In the genomic region with DNA sequence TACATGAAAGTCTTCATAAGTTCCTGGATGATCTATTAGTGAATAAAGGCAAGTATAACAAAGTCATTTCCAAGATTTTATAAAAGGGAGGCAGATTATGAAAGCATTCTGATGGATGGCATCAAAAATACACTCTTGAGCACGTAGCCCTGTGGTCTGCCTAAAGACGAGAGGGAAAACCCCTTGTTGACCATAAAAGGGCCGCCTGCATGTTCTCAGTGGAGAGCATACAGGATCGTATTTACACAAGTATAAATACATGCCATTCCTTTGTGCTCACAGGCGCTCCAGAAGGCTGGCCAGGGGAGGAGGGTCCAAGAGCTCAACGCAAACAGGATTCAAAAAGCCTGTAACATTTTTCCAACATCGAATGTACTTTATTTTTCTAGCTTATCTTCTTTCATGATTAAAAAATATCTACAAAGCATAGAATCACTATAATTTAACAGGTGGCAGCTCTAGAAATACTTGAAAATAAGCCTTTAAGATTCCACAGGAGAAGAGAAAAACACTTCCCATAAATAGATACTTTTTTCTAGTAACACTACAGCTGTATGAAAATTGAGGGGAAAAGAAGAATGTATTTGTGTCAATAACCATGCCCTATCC, we compare ENCODE assay signal across 1 cellular context.
A peak's percentile ranks its signal among the peaks of the same experiment; 100 is the strongest.
TF ChIP-seq lines count a peak whose summit lies in the region.

No MANE protein-coding gene starts in this region.

TF ChIP-seq in HepG2, 621 proteins besides CTCF, POLR2A, EP300 and RAD21 (continues in another document):
- TF ChIP-seq SOX5 (CRISPR knock-in tag; IDR thresholded peaks at IDR 0.05; ENCODE audit: borderline replicate concordance) = peak; percentile 91
- peak; percentile 42; the same call in 1 of the 2 replicates for TF ChIP-seq HOXA3 (CRISPR knock-in tag; IDR thresholded peaks at IDR 0.05)
- TF ChIP-seq, protein P1, sequence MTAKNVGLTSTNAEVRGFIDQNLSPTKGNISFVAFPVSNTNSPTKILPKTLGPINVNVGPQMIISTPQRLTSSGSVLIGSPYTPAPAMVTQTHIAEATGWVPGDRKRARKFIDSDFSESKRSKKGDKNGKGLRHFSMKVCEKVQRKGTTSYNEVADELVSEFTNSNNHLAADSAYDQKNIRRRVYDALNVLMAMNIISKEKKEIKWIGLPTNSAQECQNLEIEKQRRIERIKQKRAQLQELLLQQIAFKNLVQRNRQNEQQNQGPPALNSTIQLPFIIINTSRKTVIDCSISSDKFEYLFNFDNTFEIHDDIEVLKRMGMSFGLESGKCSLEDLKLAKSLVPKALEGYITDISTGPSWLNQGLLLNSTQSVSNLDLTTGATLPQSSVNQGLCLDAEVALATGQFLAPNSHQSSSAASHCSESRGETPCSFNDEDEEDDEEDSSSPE (CRISPR knock-in tag; IDR thresholded peaks at IDR 0.05) = peak; percentile 16; the same call in 1 of the 2 replicates
- TF ChIP-seq SIN3A (IDR thresholded peaks at IDR 0.05; ENCODE audit: borderline replicate concordance, low read depth, low read length) = no peak
- TF ChIP-seq PAWR (CRISPR knock-in tag; IDR thresholded peaks at IDR 0.05; ENCODE audit: borderline replicate concordance) = no peak
- TF ChIP-seq, protein P2, sequence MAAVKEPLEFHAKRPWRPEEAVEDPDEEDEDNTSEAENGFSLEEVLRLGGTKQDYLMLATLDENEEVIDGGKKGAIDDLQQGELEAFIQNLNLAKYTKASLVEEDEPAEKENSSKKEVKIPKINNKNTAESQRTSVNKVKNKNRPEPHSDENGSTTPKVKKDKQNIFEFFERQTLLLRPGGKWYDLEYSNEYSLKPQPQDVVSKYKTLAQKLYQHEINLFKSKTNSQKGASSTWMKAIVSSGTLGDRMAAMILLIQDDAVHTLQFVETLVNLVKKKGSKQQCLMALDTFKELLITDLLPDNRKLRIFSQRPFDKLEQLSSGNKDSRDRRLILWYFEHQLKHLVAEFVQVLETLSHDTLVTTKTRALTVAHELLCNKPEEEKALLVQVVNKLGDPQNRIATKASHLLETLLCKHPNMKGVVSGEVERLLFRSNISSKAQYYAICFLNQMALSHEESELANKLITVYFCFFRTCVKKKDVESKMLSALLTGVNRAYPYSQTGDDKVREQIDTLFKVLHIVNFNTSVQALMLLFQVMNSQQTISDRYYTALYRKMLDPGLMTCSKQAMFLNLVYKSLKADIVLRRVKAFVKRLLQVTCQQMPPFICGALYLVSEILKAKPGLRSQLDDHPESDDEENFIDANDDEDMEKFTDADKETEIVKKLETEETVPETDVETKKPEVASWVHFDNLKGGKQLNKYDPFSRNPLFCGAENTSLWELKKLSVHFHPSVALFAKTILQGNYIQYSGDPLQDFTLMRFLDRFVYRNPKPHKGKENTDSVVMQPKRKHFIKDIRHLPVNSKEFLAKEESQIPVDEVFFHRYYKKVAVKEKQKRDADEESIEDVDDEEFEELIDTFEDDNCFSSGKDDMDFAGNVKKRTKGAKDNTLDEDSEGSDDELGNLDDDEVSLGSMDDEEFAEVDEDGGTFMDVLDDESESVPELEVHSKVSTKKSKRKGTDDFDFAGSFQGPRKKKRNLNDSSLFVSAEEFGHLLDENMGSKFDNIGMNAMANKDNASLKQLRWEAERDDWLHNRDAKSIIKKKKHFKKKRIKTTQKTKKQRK (IDR thresholded peaks at IDR 0.05; ENCODE audit: low read length) = no peak
- no peak for TF ChIP-seq CBX2 (IDR thresholded peaks at IDR 0.05; ENCODE audit: low read depth, low read length)
- TF ChIP-seq CBX2 (CRISPR knock-in tag; IDR thresholded peaks at IDR 0.05; ENCODE audit: low read depth) = no peak
- TF ChIP-seq, protein P3, sequence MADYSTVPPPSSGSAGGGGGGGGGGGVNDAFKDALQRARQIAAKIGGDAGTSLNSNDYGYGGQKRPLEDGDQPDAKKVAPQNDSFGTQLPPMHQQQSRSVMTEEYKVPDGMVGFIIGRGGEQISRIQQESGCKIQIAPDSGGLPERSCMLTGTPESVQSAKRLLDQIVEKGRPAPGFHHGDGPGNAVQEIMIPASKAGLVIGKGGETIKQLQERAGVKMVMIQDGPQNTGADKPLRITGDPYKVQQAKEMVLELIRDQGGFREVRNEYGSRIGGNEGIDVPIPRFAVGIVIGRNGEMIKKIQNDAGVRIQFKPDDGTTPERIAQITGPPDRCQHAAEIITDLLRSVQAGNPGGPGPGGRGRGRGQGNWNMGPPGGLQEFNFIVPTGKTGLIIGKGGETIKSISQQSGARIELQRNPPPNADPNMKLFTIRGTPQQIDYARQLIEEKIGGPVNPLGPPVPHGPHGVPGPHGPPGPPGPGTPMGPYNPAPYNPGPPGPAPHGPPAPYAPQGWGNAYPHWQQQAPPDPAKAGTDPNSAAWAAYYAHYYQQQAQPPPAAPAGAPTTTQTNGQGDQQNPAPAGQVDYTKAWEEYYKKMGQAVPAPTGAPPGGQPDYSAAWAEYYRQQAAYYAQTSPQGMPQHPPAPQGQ (CRISPR knock-in tag; IDR thresholded peaks at IDR 0.05; ENCODE audit: borderline replicate concordance) = no peak
- no peak for TF ChIP-seq SIN3B (IDR thresholded peaks at IDR 0.05; ENCODE audit: low read length)
- no peak for TF ChIP-seq PCBP1 (IDR thresholded peaks at IDR 0.05; ENCODE audit: borderline replicate concordance, low read depth, low read length)
- TF ChIP-seq ASH2L (IDR thresholded peaks at IDR 0.05; ENCODE audit: insufficient read length, low read depth, low read length) = peak; percentile 83
- TF ChIP-seq ESRRA (CRISPR knock-in tag; IDR thresholded peaks at IDR 0.05; ENCODE audit: low read depth) = no peak
- no peak for TF ChIP-seq ZNF713 (CRISPR knock-in tag; IDR thresholded peaks at IDR 0.05)
- no peak for TF ChIP-seq ZNF546 (CRISPR knock-in tag; conservative IDR thresholded peaks at IDR 0.05)
- TF ChIP-seq, protein P4, sequence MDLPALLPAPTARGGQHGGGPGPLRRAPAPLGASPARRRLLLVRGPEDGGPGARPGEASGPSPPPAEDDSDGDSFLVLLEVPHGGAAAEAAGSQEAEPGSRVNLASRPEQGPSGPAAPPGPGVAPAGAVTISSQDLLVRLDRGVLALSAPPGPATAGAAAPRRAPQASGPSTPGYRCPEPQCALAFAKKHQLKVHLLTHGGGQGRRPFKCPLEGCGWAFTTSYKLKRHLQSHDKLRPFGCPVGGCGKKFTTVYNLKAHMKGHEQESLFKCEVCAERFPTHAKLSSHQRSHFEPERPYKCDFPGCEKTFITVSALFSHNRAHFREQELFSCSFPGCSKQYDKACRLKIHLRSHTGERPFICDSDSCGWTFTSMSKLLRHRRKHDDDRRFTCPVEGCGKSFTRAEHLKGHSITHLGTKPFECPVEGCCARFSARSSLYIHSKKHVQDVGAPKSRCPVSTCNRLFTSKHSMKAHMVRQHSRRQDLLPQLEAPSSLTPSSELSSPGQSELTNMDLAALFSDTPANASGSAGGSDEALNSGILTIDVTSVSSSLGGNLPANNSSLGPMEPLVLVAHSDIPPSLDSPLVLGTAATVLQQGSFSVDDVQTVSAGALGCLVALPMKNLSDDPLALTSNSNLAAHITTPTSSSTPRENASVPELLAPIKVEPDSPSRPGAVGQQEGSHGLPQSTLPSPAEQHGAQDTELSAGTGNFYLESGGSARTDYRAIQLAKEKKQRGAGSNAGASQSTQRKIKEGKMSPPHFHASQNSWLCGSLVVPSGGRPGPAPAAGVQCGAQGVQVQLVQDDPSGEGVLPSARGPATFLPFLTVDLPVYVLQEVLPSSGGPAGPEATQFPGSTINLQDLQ (CRISPR knock-in tag; IDR thresholded peaks at IDR 0.05) = no peak
- 0 out of 2 replicates have a peak, but pooled peaks have one; percentile 44 for TF ChIP-seq FOXK2 (IDR thresholded peaks at IDR 0.05)
- TF ChIP-seq ZSCAN12 (CRISPR knock-in tag; IDR thresholded peaks at IDR 0.05) = peak; percentile 19; the same call in 1 of the 2 replicates
- TF ChIP-seq, protein P5, sequence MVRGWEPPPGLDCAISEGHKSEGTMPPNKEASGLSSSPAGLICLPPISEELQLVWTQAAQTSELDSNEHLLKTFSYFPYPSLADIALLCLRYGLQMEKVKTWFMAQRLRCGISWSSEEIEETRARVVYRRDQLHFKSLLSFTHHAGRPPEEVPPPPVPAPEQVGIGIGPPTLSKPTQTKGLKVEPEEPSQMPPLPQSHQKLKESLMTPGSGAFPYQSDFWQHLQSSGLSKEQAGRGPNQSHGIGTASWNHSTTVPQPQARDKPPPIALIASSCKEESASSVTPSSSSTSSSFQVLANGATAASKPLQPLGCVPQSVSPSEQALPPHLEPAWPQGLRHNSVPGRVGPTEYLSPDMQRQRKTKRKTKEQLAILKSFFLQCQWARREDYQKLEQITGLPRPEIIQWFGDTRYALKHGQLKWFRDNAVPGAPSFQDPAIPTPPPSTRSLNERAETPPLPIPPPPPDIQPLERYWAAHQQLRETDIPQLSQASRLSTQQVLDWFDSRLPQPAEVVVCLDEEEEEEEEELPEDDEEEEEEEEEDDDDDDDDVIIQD (CRISPR knock-in tag; IDR thresholded peaks at IDR 0.05; ENCODE audit: low read depth) = peak; percentile 94
- TF ChIP-seq HES4 (CRISPR knock-in tag; IDR thresholded peaks at IDR 0.05; ENCODE audit: borderline replicate concordance) = no peak
- no peak for TF ChIP-seq MAFK (conservative IDR thresholded peaks at IDR 0.05 in 1 of 2, IDR thresholded peaks at IDR 0.05 in 1 of 2; ENCODE audit: low read length in 2 of 2)
- no peak for TF ChIP-seq ZNF530 (CRISPR knock-in tag; IDR thresholded peaks at IDR 0.05; ENCODE audit: low read depth)
- TF ChIP-seq HDAC2 (CRISPR knock-in tag; IDR thresholded peaks at IDR 0.05) = peak; percentile 68; the same call in 1 of the 2 replicates
- TF ChIP-seq, protein P6, sequence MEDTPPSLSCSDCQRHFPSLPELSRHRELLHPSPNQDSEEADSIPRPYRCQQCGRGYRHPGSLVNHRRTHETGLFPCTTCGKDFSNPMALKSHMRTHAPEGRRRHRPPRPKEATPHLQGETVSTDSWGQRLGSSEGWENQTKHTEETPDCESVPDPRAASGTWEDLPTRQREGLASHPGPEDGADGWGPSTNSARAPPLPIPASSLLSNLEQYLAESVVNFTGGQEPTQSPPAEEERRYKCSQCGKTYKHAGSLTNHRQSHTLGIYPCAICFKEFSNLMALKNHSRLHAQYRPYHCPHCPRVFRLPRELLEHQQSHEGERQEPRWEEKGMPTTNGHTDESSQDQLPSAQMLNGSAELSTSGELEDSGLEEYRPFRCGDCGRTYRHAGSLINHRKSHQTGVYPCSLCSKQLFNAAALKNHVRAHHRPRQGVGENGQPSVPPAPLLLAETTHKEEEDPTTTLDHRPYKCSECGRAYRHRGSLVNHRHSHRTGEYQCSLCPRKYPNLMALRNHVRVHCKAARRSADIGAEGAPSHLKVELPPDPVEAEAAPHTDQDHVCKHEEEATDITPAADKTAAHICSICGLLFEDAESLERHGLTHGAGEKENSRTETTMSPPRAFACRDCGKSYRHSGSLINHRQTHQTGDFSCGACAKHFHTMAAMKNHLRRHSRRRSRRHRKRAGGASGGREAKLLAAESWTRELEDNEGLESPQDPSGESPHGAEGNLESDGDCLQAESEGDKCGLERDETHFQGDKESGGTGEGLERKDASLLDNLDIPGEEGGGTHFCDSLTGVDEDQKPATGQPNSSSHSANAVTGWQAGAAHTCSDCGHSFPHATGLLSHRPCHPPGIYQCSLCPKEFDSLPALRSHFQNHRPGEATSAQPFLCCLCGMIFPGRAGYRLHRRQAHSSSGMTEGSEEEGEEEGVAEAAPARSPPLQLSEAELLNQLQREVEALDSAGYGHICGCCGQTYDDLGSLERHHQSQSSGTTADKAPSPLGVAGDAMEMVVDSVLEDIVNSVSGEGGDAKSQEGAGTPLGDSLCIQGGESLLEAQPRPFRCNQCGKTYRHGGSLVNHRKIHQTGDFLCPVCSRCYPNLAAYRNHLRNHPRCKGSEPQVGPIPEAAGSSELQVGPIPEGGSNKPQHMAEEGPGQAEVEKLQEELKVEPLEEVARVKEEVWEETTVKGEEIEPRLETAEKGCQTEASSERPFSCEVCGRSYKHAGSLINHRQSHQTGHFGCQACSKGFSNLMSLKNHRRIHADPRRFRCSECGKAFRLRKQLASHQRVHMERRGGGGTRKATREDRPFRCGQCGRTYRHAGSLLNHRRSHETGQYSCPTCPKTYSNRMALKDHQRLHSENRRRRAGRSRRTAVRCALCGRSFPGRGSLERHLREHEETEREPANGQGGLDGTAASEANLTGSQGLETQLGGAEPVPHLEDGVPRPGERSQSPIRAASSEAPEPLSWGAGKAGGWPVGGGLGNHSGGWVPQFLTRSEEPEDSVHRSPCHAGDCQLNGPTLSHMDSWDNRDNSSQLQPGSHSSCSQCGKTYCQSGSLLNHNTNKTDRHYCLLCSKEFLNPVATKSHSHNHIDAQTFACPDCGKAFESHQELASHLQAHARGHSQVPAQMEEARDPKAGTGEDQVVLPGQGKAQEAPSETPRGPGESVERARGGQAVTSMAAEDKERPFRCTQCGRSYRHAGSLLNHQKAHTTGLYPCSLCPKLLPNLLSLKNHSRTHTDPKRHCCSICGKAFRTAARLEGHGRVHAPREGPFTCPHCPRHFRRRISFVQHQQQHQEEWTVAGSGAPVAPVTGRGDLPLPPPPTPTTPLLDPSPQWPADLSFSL (CRISPR knock-in tag; IDR thresholded peaks at IDR 0.05) = no peak
- TF ChIP-seq, protein P7, sequence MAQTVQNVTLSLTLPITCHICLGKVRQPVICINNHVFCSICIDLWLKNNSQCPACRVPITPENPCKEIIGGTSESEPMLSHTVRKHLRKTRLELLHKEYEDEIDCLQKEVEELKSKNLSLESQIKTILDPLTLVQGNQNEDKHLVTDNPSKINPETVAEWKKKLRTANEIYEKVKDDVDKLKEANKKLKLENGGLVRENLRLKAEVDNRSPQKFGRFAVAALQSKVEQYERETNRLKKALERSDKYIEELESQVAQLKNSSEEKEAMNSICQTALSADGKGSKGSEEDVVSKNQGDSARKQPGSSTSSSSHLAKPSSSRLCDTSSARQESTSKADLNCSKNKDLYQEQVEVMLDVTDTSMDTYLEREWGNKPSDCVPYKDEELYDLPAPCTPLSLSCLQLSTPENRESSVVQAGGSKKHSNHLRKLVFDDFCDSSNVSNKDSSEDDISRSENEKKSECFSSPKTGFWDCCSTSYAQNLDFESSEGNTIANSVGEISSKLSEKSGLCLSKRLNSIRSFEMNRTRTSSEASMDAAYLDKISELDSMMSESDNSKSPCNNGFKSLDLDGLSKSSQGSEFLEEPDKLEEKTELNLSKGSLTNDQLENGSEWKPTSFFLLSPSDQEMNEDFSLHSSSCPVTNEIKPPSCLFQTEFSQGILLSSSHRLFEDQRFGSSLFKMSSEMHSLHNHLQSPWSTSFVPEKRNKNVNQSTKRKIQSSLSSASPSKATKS (CRISPR knock-in tag; IDR thresholded peaks at IDR 0.05) = no peak
- no peak for TF ChIP-seq MYC (CRISPR knock-in tag; IDR thresholded peaks at IDR 0.05; ENCODE audit: borderline replicate concordance)
- TF ChIP-seq, protein P8, sequence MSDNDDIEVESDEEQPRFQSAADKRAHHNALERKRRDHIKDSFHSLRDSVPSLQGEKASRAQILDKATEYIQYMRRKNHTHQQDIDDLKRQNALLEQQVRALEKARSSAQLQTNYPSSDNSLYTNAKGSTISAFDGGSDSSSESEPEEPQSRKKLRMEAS (IDR thresholded peaks at IDR 0.05) = peak; percentile 71
- no peak for TF ChIP-seq ZNF737 (CRISPR knock-in tag; IDR thresholded peaks at IDR 0.05; ENCODE audit: borderline replicate concordance)
- no peak for TF ChIP-seq ZNF558 (CRISPR knock-in tag; IDR thresholded peaks at IDR 0.05; ENCODE audit: borderline replicate concordance)
- no peak for TF ChIP-seq PHF8 (CRISPR knock-in tag; IDR thresholded peaks at IDR 0.05)
- no peak for TF ChIP-seq DNMT3B (CRISPR knock-in tag; conservative IDR thresholded peaks at IDR 0.05)
- TF ChIP-seq TBP (CRISPR knock-in tag; IDR thresholded peaks at IDR 0.05) = no peak
- no peak for TF ChIP-seq SMARCC2 (IDR thresholded peaks at IDR 0.05)
- TF ChIP-seq ATF1 (CRISPR knock-in tag; IDR thresholded peaks at IDR 0.05) = peak; percentile 40; the same call in 1 of the 2 replicates
- TF ChIP-seq BCL6 (CRISPR knock-in tag; IDR thresholded peaks at IDR 0.05) = peak; percentile 75
- no peak for TF ChIP-seq ZNF343 (CRISPR knock-in tag; IDR thresholded peaks at IDR 0.05)
- TF ChIP-seq TCF7 (IDR thresholded peaks at IDR 0.05; ENCODE audit: low read depth) = peak; percentile 95
